In the genomic region with DNA sequence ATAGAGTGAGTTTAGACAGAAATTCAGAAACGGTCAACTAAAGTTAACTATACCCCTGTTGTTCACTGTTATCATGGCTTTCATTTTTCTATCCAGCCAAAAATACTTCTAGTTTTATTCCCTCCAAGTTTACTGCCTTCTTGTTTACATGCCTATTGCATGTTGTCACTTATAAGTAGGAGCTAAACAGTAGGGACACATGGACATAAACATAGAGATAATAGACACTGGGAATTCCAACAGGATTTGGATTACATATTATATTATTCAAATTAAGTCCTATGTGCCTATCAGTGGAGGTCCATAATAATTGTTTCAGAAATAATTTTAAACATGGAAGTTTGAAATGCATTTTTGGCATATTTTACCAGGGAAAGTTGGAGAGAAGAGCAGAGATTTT, we compare ENCODE assay signal across 9 cellular contexts.
"Had no signal": no experiment of that assay in that cellular context is flagged by ENCODE, and none has a peak within 500 bp of the region (broad histone marks: within the 10 kb centered on the region; RNA-seq: fewer than 3 reads in every experiment).

No MANE protein-coding gene starts in this region.

- H3K4me2 ChIP-seq: KMS-11 had no signal

- H3K9me3 ChIP-seq: HAP-1 had no signal

- H3K27ac ChIP-seq: GM23248, KMS-11 had no signal

- ATAC-seq: HCT116 had no signal

- H3K4me1 ChIP-seq: HAP-1 had no signal

- DNase-seq: GM23248, GOT3, H7, HFFc6, KBM-7 had no signal

- H3K9ac ChIP-seq: GM23248, KMS-11 had no signal

- H2AFZ ChIP-seq: GM23248 had no signal

- FAIRE-seq: HTR-8/SVneo had no signal

- H3K4me3 ChIP-seq: GM23248, HAP-1 had no signal

- H3K36me3 ChIP-seq: HAP-1 had no signal
